ENCODE assay signal across 10 cellular contexts in genomic region chr7:668139-668871, GRCh38. TPM values are rescaled to one million over a fixed set of nuclear protein-coding genes. Genes with fewer than 3 reads are reported as not detected.
DNase-seq lines count a peak whose midpoint lies in the region; TF ChIP-seq lines count a peak whose summit lies in the region.
"Had no signal": no experiment of that assay in that cellular context is flagged by ENCODE, and none has a peak within 500 bp of the region (broad histone marks: within the 10 kb centered on the region; RNA-seq: fewer than 3 reads in every experiment).

No MANE protein-coding gene starts in this region.

- H3F3A ChIP-seq in smooth muscle cell (ENCODE audit: low read depth) = peaks cover 14% of the 10 kb centered on the region

- H3K9me2 ChIP-seq in hepatocyte (replicated peaks; ENCODE audit: insufficient read depth) = no peaks in the 10 kb centered on the region

- H3K27ac ChIP-seq in hepatocyte (peak overlapping the region; percentile 71), smooth muscle cell (ENCODE audit: low read depth) (peak overlapping the region; percentile 7)
- H3K27ac ChIP-seq: neutrophil had no signal

- no peak overlapping the region for H3K9ac ChIP-seq in smooth muscle cell (ENCODE audit: low read depth)

- no peaks in the 10 kb centered on the region for H4K20me1 ChIP-seq in hepatocyte (ENCODE audit: insufficient read depth, poor library complexity, severe bottlenecking)
- no peaks in the 10 kb centered on the region for H4K20me1 ChIP-seq in smooth muscle cell (ENCODE audit: low read depth)

- H3K4me2 ChIP-seq in hepatocyte (peak overlapping the region; percentile 54), smooth muscle cell (peak overlapping the region; percentile 55)

- H2AFZ ChIP-seq in hepatocyte (no peak overlapping the region), smooth muscle cell (ENCODE audit: low read depth) (no peak overlapping the region)

- no peak overlapping the region for H3K4me3 ChIP-seq in cardiac fibroblast (replicated peaks in 1 of 2; ENCODE audit: low read depth in 2 of 2, low read length in 2 of 2)
- H3K4me3 ChIP-seq in hepatocyte = no peak overlapping the region
- no peak overlapping the region for H3K4me3 ChIP-seq in smooth muscle cell

- H3K36me3 ChIP-seq in hepatocyte (replicated peaks; ENCODE audit: insufficient read depth, low read depth) (no peaks in the 10 kb centered on the region), smooth muscle cell (ENCODE audit: low read depth) (no peaks in the 10 kb centered on the region)
- H3K36me3 ChIP-seq: neutrophil had no signal

- H3K79me2 ChIP-seq in hepatocyte = no peaks in the 10 kb centered on the region
- H3K79me2 ChIP-seq in smooth muscle cell (ENCODE audit: low read depth) = no peaks in the 10 kb centered on the region

- no peak for TF ChIP-seq CTCF in cardiac fibroblast (IDR thresholded peaks at IDR 0.05; ENCODE audit: low read depth, low read length)
- TF ChIP-seq CTCF in hepatocyte (IDR thresholded peaks at IDR 0.05; ENCODE audit: poor library complexity) = no peak
- TF ChIP-seq CTCF in smooth muscle cell (IDR thresholded peaks at IDR 0.05; ENCODE audit: borderline replicate concordance, insufficient read depth, poor library complexity, severe bottlenecking) = no peak

- H3K9me3 ChIP-seq in hepatocyte (ENCODE audit: low read depth) (no peaks in the 10 kb centered on the region), smooth muscle cell (replicated peaks; ENCODE audit: low read depth) (no peaks in the 10 kb centered on the region)
- H3K9me3 ChIP-seq: neutrophil had no signal

- DNase-seq in GM04504 (ENCODE audit: low read depth) = peak; percentile 57
- peak; percentile 61 to 87 for DNase-seq in cardiac fibroblast (ENCODE audit: low read depth in 2 of 2)
- DNase-seq in hepatocyte (ENCODE audit: low spot score) = peak; percentile 60
- no peak for DNase-seq in smooth muscle cell (lab: John Stamatoyannopoulos, UW; ENCODE audit: unreplicated experiment)
- no peak for DNase-seq in DMS79 treated with DMSO at 0.1 percent for 48 hours (lab: John Stamatoyannopoulos, UW)
- DNase-seq in effector CD4-positive, alpha-beta T cell = no peak
- no peak for DNase-seq in LoVo (ENCODE audit: low spot score)
- DNase-seq in stimulated activated CD4-positive, alpha-beta T cell treated with anti-CD3 and anti-CD28 coated beads, Interleukin-1b, Interleukin-23, amount 100 ng/mL, for 48 hours = no peak
- DNase-seq: NCI-H69 had no signal

- no peaks in the 10 kb centered on the region for H3K27me3 ChIP-seq in hepatocyte
- no peaks in the 10 kb centered on the region for H3K27me3 ChIP-seq in smooth muscle cell (ENCODE audit: low read depth)

- H3K4me1 ChIP-seq in hepatocyte (ENCODE audit: insufficient read depth) (peaks cover 14% of the 10 kb centered on the region), smooth muscle cell (ENCODE audit: low read depth) (no peaks in the 10 kb centered on the region)

- WGBS in hepatocyte (ENCODE audit: low lambda C conversion rate, missing lambda C conversion rate) = 74% methylated on average over 15 of the region's 15 CpGs
- 69% methylated on average over 15 of the region's 15 CpGs for WGBS in smooth muscle cell (ENCODE audit: low lambda C conversion rate)

RNA-seq across cellular contexts. Expression of gene DNAAF5, which starts 58.2 kb away (rescaled TPM):
- total RNA-seq in hepatocyte (14.2 and 23.5 TPM in 2 replicates), smooth muscle cell (9.9 and 17.0 TPM in 2 replicates)
- polyA plus RNA-seq in hepatocyte (18.7 and 19.0 TPM in 2 replicates), smooth muscle cell (13.4 and 13.9 TPM in 2 replicates)

RNA-seq across cellular contexts. Expression of gene PRKAR1B, which starts 58.8 kb away (rescaled TPM):
- total RNA-seq in hepatocyte (16.6 and 23.4 TPM in 2 replicates), smooth muscle cell (5.3 and 6.7 TPM in 2 replicates)
- polyA plus RNA-seq in hepatocyte (27.4 and 28.7 TPM in 2 replicates), smooth muscle cell (9.6 and 10.1 TPM in 2 replicates)

Comparison
In these comparisons a context has a peak if more than half of its experiments do, and no peak if none do; other contexts are left out.
1. DNase-seq: peak in GM04504 (single experiment), cardiac fibroblast (2 of 2) and hepatocyte (single experiment); none in smooth muscle cell (single experiment), DMS79 treated with DMSO at 0.1 percent for 48 hours (single experiment), effector CD4-positive, alpha-beta T cell (single experiment), LoVo (single experiment) and stimulated activated CD4-positive, alpha-beta T cell treated with anti-CD3 and anti-CD28 coated beads, Interleukin-1b, Interleukin-23, amount 100 ng/mL, for 48 hours (single experiment).